Comparison of ENCODE assay signal across 8 cellular contexts in genomic region chr17:1259910-1260389, GRCh38. TPM values are rescaled to one million over a fixed set of nuclear protein-coding genes. Genes with fewer than 3 reads are reported as not detected.
A peak's percentile ranks its signal among the peaks of the same experiment; 100 is the strongest.
DNase-seq lines count a peak whose midpoint lies in the region; ATAC-seq, FAIRE-seq and TF ChIP-seq lines count a peak whose summit lies in the region.

No MANE protein-coding gene starts in this region.

- H4K20me1 ChIP-seq in H1 (replicated peaks in 1 of 2; ENCODE audit: control insufficient read depth in 1 of 2, insufficient read depth in 2 of 2, low read length in 2 of 2), result peaks cover 0 to 2% of the 10 kb centered on the region in 2 experiments

- DNase-seq in CD4-positive, alpha-beta T cell, result no peak
- DNase-seq in NT2/D1 (ENCODE audit: low read depth, low spot score) (no peak), H1 (ENCODE audit: low read depth in 1 of 2, low spot score in 2 of 2) (no peak), neural crest cell (ENCODE audit: low read depth, low spot score) (no peak), hypothalamus (lab: John Stamatoyannopoulos, UW) (no peak), kidney glomerular epithelial cell (lab: John Stamatoyannopoulos, UW) (no peak)

- H3K9ac ChIP-seq in NT2/D1 (ENCODE audit: insufficient read length, low read depth) (peak overlapping the region; percentile 50), H1 (replicated peaks in 1 of 4; ENCODE audit: extremely low read depth in 1 of 4, low read depth in 3 of 4, low read length in 3 of 4) (no peak overlapping the region)

- no peak overlapping the region for H3K27ac Mint-ChIP-seq in CD4-positive, alpha-beta T cell
- no peak overlapping the region for H3K27ac Mint-ChIP-seq in neural crest cell (ENCODE audit: unreplicated experiment)

- TF ChIP-seq POLR2A in H1 (IDR thresholded peaks at IDR 0.05; ENCODE audit: control extremely low read depth in 1 of 2, low read depth in 2 of 2, low read length in 2 of 2), result no peak

- TF ChIP-seq CTCF in CD4-positive, alpha-beta T cell (IDR thresholded peaks at IDR 0.05), result no peak
- no peak for TF ChIP-seq CTCF in H1 (IDR thresholded peaks at IDR 0.05; ENCODE audit: control extremely low read depth in 1 of 3, insufficient read depth in 1 of 3, low read depth in 1 of 3, low read length in 3 of 3)
- TF ChIP-seq CTCF in neural crest cell (conservative IDR thresholded peaks at IDR 0.05), result no peak

- peak overlapping the region; percentile 36 for H3K4me3 ChIP-seq in NT2/D1 (ENCODE audit: insufficient read length, low read depth)
- H3K4me3 ChIP-seq in H1 (ENCODE audit: extremely low read depth in 1 of 4, insufficient read depth in 2 of 4, low read depth in 3 of 4, low read length in 4 of 4), result peak overlapping the region; percentile 30 to 68 (median 52)

- H2BK12ac ChIP-seq in H1 (ENCODE audit: low read depth, low read length), result no peak overlapping the region

- POLR2A ChIA-PET in CD4-positive, alpha-beta T cell (lab: Charles Lee), result interaction anchor here (1.9 kb wide), 1 partner anchor 72 kb away, joined by 8 read pairs; no protein-coding TSS in a partner anchor
- POLR2A ChIA-PET in H1 (lab: Charles Lee; ENCODE audit: partially characterized antibody), result interaction anchor here (1.1 to 1.3 kb wide), 3 partner anchors 62 to 257 kb away, joined by 3 read pairs; no protein-coding TSS in a partner anchor

- peaks cover 14% of the 10 kb centered on the region for H3K27me3 ChIP-seq in CD4-positive, alpha-beta T cell (ENCODE audit: control insufficient read depth, insufficient read depth, low read length)
- peaks cover 48% of the 10 kb centered on the region for H3K27me3 ChIP-seq in NT2/D1 (ENCODE audit: insufficient read depth, insufficient read length)
- peaks cover 6 to 24% (median 18%) of the 10 kb centered on the region in 4 experiments for H3K27me3 ChIP-seq in H1 (replicated peaks in 1 of 4; ENCODE audit: control insufficient read depth in 3 of 4, extremely low read depth in 1 of 4, insufficient read depth in 3 of 4, low read length in 3 of 4)

- no peaks in the 10 kb centered on the region for H3K79me1 ChIP-seq in H1 (ENCODE audit: low read depth, low read length)

- WGBS in H1 (ENCODE audit: extremely low coverage in 1 of 2, insufficient coverage in 1 of 2, insufficient read length in 1 of 2, insufficient replicate concordance in 2 of 2, low coverage in 1 of 2, low lambda C conversion rate in 2 of 2, missing lambda C conversion rate in 1 of 2), 2 experiments, result 7% methylated on average over 32 of the region's 39 CpGs; no CpG with 5 or more reads in 1 of the 2 experiments

- peak; percentile 43 for ATAC-seq in CD4-positive, alpha-beta T cell (ENCODE audit: poor library complexity)
- ATAC-seq in GM21576 (IDR thresholded peaks at IDR 0.05; ENCODE audit: unreplicated experiment), result no peak
- ATAC-seq in HG03196 (IDR thresholded peaks at IDR 0.05; ENCODE audit: unreplicated experiment), result no peak

- H3K27ac ChIP-seq in CD4-positive, alpha-beta T cell (ENCODE audit: low read depth, low read length), result no peak overlapping the region
- no peak overlapping the region for H3K27ac ChIP-seq in H1 (ENCODE audit: low read depth, low read length)

- no peak overlapping the region for H4K5ac ChIP-seq in H1 (ENCODE audit: insufficient read length, low read depth, low read length)

- no peak overlapping the region for H3K14ac ChIP-seq in H1 (ENCODE audit: insufficient read length)

- H3K4me1 Mint-ChIP-seq in CD4-positive, alpha-beta T cell (ENCODE audit: low read depth), result peaks cover 27% of the 10 kb centered on the region
- H3K4me1 Mint-ChIP-seq in neural crest cell, result peaks cover 11% of the 10 kb centered on the region

- CTCF ChIA-PET in CD4-positive, alpha-beta T cell (lab: Charles Lee), result interaction anchor here (0.8 to 4.6 kb wide), 6 partner anchors 9 to 370 kb away, joined by 3 to 24 read pairs (median 4); partner anchors contain the start of gene INPP5K
- CTCF ChIA-PET in H1 (lab: Charles Lee; ENCODE audit: partially characterized antibody), result interaction anchor here (0.6 to 2.7 kb wide), 18 partner anchors 9 to 1193 kb away, joined by 3 to 21 read pairs (median 3); partner anchors contain the start of gene INPP5K

- TF ChIP-seq RAD21 in H1 (IDR thresholded peaks at IDR 0.05 in 1 of 2, conservative IDR thresholded peaks at IDR 0.05 in 1 of 2; ENCODE audit: low read depth in 2 of 2, low read length in 2 of 2), result no peak

- H2AFZ ChIP-seq in H1 (ENCODE audit: low read length), result peak overlapping the region; percentile 40; the same call in 1 of the 2 replicates

- H2BK20ac ChIP-seq in H1 (ENCODE audit: low read length), result no peak overlapping the region

- H3K79me2 ChIP-seq in H1 (ENCODE audit: control insufficient read depth in 1 of 2, insufficient read depth in 2 of 2, low read length in 2 of 2), result no peaks in the 10 kb centered on the region

- no peaks in the 10 kb centered on the region for H3K4me1 ChIP-seq in NT2/D1 (ENCODE audit: insufficient read depth, insufficient read length)
- H3K4me1 ChIP-seq in H1 (replicated peaks in 1 of 4; ENCODE audit: control insufficient read depth in 3 of 4, insufficient read depth in 4 of 4, low read length in 3 of 4), result no peaks in the 10 kb centered on the region; a peak in 1 of 7 replicates

- no peak overlapping the region for H3K56ac ChIP-seq in H1 (replicated peaks; ENCODE audit: insufficient read length, low read depth, low read length)

- intact Hi-C loops in CD4-positive, alpha-beta T cell (cut with DNase I, micrococcal nuclease), result loop anchor here (1.0 to 5.0 kb wide), 3 partner anchors 16 to 272 kb away; no protein-coding TSS in a partner anchor

- no peak overlapping the region for H3K18ac ChIP-seq in H1 (ENCODE audit: extremely low read depth, low read length)

- no peak overlapping the region for H3K23ac ChIP-seq in H1 (ENCODE audit: insufficient read length)

- H3K9me3 ChIP-seq in CD4-positive, alpha-beta T cell (ENCODE audit: control insufficient read depth, low read length), result no peaks in the 10 kb centered on the region
- H3K9me3 ChIP-seq in NT2/D1 (ENCODE audit: insufficient read depth, low read length), result no peaks in the 10 kb centered on the region
- no peaks in the 10 kb centered on the region; a peak in 1 of 4 replicates for H3K9me3 ChIP-seq in H1 (ENCODE audit: insufficient read depth in 2 of 2, low read depth in 1 of 2, low read length in 1 of 2)

- H3K23me2 ChIP-seq in H1 (ENCODE audit: low read depth, low read length), result peaks cover 3% of the 10 kb centered on the region; the same call in 1 of the 2 replicates

- H4K91ac ChIP-seq in H1 (replicated peaks; ENCODE audit: insufficient read length, low read length), result no peak overlapping the region

- no peak overlapping the region for H2AK5ac ChIP-seq in H1 (ENCODE audit: low read depth, low read length)

- no peaks in the 10 kb centered on the region for H3K9me3 Mint-ChIP-seq in CD4-positive, alpha-beta T cell
- H3K9me3 Mint-ChIP-seq in neural crest cell, result no peaks in the 10 kb centered on the region

- no peak overlapping the region for H3K4me3 Mint-ChIP-seq in CD4-positive, alpha-beta T cell
- peak overlapping the region; percentile 79 for H3K4me3 Mint-ChIP-seq in neural crest cell

- H3K36me3 Mint-ChIP-seq in CD4-positive, alpha-beta T cell (ENCODE audit: low read depth), result no peaks in the 10 kb centered on the region
- H3K36me3 Mint-ChIP-seq in neural crest cell (ENCODE audit: low read depth), result no peaks in the 10 kb centered on the region

- H3K4ac ChIP-seq in H1 (replicated peaks; ENCODE audit: insufficient read length, low read depth, low read length), result no peak overlapping the region

- H2BK5ac ChIP-seq in H1 (ENCODE audit: low read depth, low read length), result no peak overlapping the region

- no peak overlapping the region for H4K8ac ChIP-seq in H1 (ENCODE audit: extremely low read depth, insufficient read depth, low read length)

- TF ChIP-seq EP300 in H1 (IDR thresholded peaks at IDR 0.05; ENCODE audit: borderline replicate concordance in 1 of 2, low read depth in 2 of 2, low read length in 2 of 2), result no peak

- H2BK15ac ChIP-seq in H1 (ENCODE audit: low read length), result no peak overlapping the region

- H3K36me3 ChIP-seq in NT2/D1 (ENCODE audit: insufficient read depth, insufficient read length, low read length) (no peaks in the 10 kb centered on the region), H1 (ENCODE audit: control insufficient read depth in 2 of 4, insufficient read depth in 4 of 4, low read length in 3 of 4) (no peaks in the 10 kb centered on the region; a peak in 1 of 8 replicates)

- peak overlapping the region; percentile 44 to 87 for H3K4me2 ChIP-seq in H1 (ENCODE audit: insufficient read depth in 1 of 2, low read depth in 2 of 2, low read length in 2 of 2)

- H3K27me3 Mint-ChIP-seq in CD4-positive, alpha-beta T cell, result peaks cover 32% of the 10 kb centered on the region
- peaks cover 43% of the 10 kb centered on the region for H3K27me3 Mint-ChIP-seq in neural crest cell (ENCODE audit: low read depth)

- no peak overlapping the region for H2BK120ac ChIP-seq in H1 (replicated peaks; ENCODE audit: low read depth, low read length)

- no peak for FAIRE-seq in H1 (lab: Jason Lieb, UNC)

RNA-seq across cellular contexts. Expression of gene BHLHA9, which starts 10.3 kb away (rescaled TPM):
- total RNA-seq in CD4-positive, alpha-beta T cell, result not detected
- total RNA-seq in H1 (2021; fragmentation: NEBNext Ultra II Directional; extraction: Animal tissue kit (Norgen Biotek cat#: 25700)), result 0.34 TPM in 1 of 2 replicates, not detected in the other
- 0.29 and 0.36 TPM in 2 replicates for polyA plus RNA-seq in H1 (2011; rRNA removed)
- 0.67 TPM for polyA plus RNA-seq in H1 (2011; cell fraction: cytosol; rRNA removed)
- 0.76 TPM for polyA plus RNA-seq in H1 (2011; cell fraction: nucleus; rRNA removed)
- polyA plus RNA-seq in H1 (2012, experiment 1 of 2), result 0.25 to 0.66 TPM (median 0.49 TPM) in 4 replicates
- not detected for polyA plus RNA-seq in H1 (2012, experiment 2 of 2)
- polyA plus RNA-seq in H1 (2013, experiment 1 of 2), result 0.06 TPM
- polyA plus RNA-seq in H1 (2013, experiment 2 of 2), result not detected
- not detected in 2 replicates for polyA minus RNA-seq in H1 (2011; rRNA and poly(A)+ RNA removed)
- 1.8 TPM for polyA minus RNA-seq in H1 (2011; cell fraction: cytosol; rRNA and poly(A)+ RNA removed)
- polyA minus RNA-seq in H1 (2011; cell fraction: nucleus; rRNA and poly(A)+ RNA removed), result not detected
- total RNA-seq in neural crest cell, result not detected in 2 replicates

RNA-seq across cellular contexts. Expression of gene TRARG1, which starts 19.5 kb away (rescaled TPM):
- total RNA-seq in CD4-positive, alpha-beta T cell, result not detected
- total RNA-seq in H1 (2021; fragmentation: NEBNext Ultra II Directional; extraction: Animal tissue kit (Norgen Biotek cat#: 25700)), result not detected in 2 replicates
- polyA plus RNA-seq in H1 (2011; rRNA removed), result 0.08 TPM in 1 of 2 replicates, not detected in the other
- 0.03 TPM for polyA plus RNA-seq in H1 (2011; cell fraction: cytosol; rRNA removed)
- polyA plus RNA-seq in H1 (2011; cell fraction: nucleus; rRNA removed), result 0.03 TPM
- not detected in 4 replicates for polyA plus RNA-seq in H1 (2012, experiment 1 of 2)
- not detected for polyA plus RNA-seq in H1 (2012, experiment 2 of 2)
- not detected for polyA plus RNA-seq in H1 (2013, experiment 1 of 2)
- polyA plus RNA-seq in H1 (2013, experiment 2 of 2), result not detected
- polyA minus RNA-seq in H1 (2011; rRNA and poly(A)+ RNA removed), result not detected in 2 replicates
- polyA minus RNA-seq in H1 (2011; cell fraction: cytosol; rRNA and poly(A)+ RNA removed), result not detected
- polyA minus RNA-seq in H1 (2011; cell fraction: nucleus; rRNA and poly(A)+ RNA removed), result not detected
- 0.07 and 0.18 TPM in 2 replicates for total RNA-seq in neural crest cell
